20 cellular contexts compared by ENCODE assay signal in the genomic region with DNA sequence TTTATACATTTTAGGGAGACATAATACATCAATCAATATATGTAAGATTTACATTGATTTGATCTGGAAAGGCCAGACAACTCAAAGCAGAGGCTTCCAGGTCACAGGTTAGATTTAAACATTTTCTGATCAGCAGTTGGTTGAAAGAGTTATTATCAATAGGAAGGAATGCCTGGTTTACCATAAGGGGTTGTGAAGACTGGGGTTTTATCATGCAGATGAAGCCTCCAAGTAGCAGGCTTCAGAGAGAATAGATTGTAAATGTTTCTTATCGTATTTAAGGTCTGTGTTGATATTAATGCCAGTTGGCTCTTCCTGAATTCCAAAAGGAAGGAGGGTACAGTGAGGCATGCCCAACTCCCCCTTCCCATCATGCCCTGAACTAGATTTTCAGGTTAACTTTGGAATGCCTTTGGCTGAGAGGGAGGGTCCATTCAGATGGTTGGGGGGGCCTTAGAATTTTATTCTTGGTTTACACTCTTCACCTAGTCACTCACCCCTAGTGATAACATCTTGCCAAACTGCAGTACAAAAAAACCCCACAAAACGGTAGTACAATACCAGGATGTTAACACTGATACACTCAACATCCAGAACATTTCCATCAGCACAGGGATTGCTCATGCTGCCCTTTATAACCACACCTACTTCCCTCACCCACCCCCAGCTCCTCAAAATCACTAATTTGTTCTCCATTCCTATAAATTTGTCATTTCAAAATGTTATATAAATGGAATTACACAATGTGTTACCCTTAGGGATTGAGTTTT.
DNase-seq lines count a peak whose midpoint lies in the region; ATAC-seq and TF ChIP-seq lines count a peak whose summit lies in the region.
"Had no signal": no experiment of that assay in that cellular context is flagged by ENCODE, and none has a peak within 500 bp of the region (broad histone marks: within the 10 kb centered on the region; RNA-seq: fewer than 3 reads in every experiment).

No MANE protein-coding gene starts in this region.

- H3K9me3 ChIP-seq in H9 (ENCODE audit: control insufficient read depth, low read depth, low read length), result no peaks in the 10 kb centered on the region
- no peaks in the 10 kb centered on the region for H3K9me3 ChIP-seq in CD8-positive, alpha-beta memory T cell (ENCODE audit: low read length)
- H3K9me3 ChIP-seq in CD4-positive, alpha-beta memory T cell (ENCODE audit: control insufficient read depth in 1 of 2, low read length in 2 of 2), result no peaks in the 10 kb centered on the region

- H2AFZ ChIP-seq in H9 (ENCODE audit: low read length), result no peak overlapping the region

- POLR2A ChIA-PET in WTC11 (lab: Charles Lee), result no interaction called here
- POLR2A ChIA-PET in CD8-positive, alpha-beta memory T cell (lab: Charles Lee), result no interaction called here
- POLR2A ChIA-PET in CD4-positive, alpha-beta memory T cell (lab: Charles Lee; ENCODE audit: partially characterized antibody), result no interaction called here

- no peak for TF ChIP-seq CTCF in H9 (conservative IDR thresholded peaks at IDR 0.05)
- no peak for TF ChIP-seq CTCF in WTC11 (IDR thresholded peaks at IDR 0.05)
- TF ChIP-seq CTCF in foreskin keratinocyte (conservative IDR thresholded peaks at IDR 0.05), result no peak

- H3K4me1 ChIP-seq in H9 (ENCODE audit: insufficient read depth, low read length) (no peaks in the 10 kb centered on the region; the same call in 1 of the 2 replicates), foreskin keratinocyte (no peaks in the 10 kb centered on the region)
- H3K4me1 ChIP-seq in CD8-positive, alpha-beta memory T cell (ENCODE audit: insufficient read depth, low read length), result no peaks in the 10 kb centered on the region
- H3K4me1 ChIP-seq in CD4-positive, alpha-beta memory T cell (ENCODE audit: insufficient read depth, low read length), result peaks cover 2% of the 10 kb centered on the region

- no peak overlapping the region for H2BK12ac ChIP-seq in H9 (ENCODE audit: insufficient read length, low read depth, low read length)

- H2AK5ac ChIP-seq in H9 (ENCODE audit: insufficient read length, low read length), result no peak overlapping the region

- H3K23ac ChIP-seq in H9 (ENCODE audit: insufficient read length, low read depth, low read length), result no peak overlapping the region

- no peaks in the 10 kb centered on the region for H3K27me3 Mint-ChIP-seq in H9 (ENCODE audit: low read depth)
- H3K27me3 Mint-ChIP-seq in WTC11 (ENCODE audit: low read depth), result no peaks in the 10 kb centered on the region
- H3K27me3 Mint-ChIP-seq in CD8-positive, alpha-beta memory T cell, result peaks cover 14 to 20% of the 10 kb centered on the region in 2 donors
- peaks cover under 1 to 4% of the 10 kb centered on the region in 2 donors for H3K27me3 Mint-ChIP-seq in CD4-positive, alpha-beta memory T cell
- H3K27me3 Mint-ChIP-seq: activated CD4-positive, alpha-beta memory T cell treated with anti-CD3 and anti-CD28 coated beads, Interleukin-2, amount 10 ng/mL, durations not matched to agents 7 days and 5 days had no signal

- no peak overlapping the region for H2BK120ac ChIP-seq in H9 (ENCODE audit: low read depth, low read length, poor library complexity, severe bottlenecking)

- H3K9ac ChIP-seq in H9 (ENCODE audit: extremely low read depth, insufficient read length, low read length), result no peak overlapping the region

- no peak overlapping the region for H3K4ac ChIP-seq in H9 (ENCODE audit: low read depth, low read length)

- peak; percentile 52 for ATAC-seq in WTC11
- ATAC-seq in foreskin keratinocyte, result peak; percentile 29
- ATAC-seq in HG03571 (IDR thresholded peaks at IDR 0.05; ENCODE audit: unreplicated experiment), result no peak

- H3K9me3 Mint-ChIP-seq in H9 (peaks cover 4 to 10% of the 10 kb centered on the region in 2 experiments; a peak in 4 of 5 replicates), WTC11 (peaks cover 6% of the 10 kb centered on the region; the same call in 1 of the 2 replicates)
- no peaks in the 10 kb centered on the region for H3K9me3 Mint-ChIP-seq in CD8-positive, alpha-beta memory T cell
- peaks cover 0 to 2% (median 0%) of the 10 kb centered on the region in 8 donors for H3K9me3 Mint-ChIP-seq in CD4-positive, alpha-beta memory T cell
- H3K9me3 Mint-ChIP-seq: activated CD4-positive, alpha-beta memory T cell treated with anti-CD3 and anti-CD28 coated beads, Interleukin-2, amount 10 ng/mL, durations not matched to agents 7 days and 5 days; central memory CD8-positive, alpha-beta T cell; immature natural killer cell had no signal

- DNase-seq in AG08396 (ENCODE audit: low spot score), result peak; percentile 11
- no peak for DNase-seq in H9
- DNase-seq in WTC11 (ENCODE audit: low spot score), result no peak
- no peak for DNase-seq in foreskin keratinocyte
- no peak for DNase-seq in CD8-positive, alpha-beta memory T cell
- DNase-seq in CD4-positive, alpha-beta memory T cell, result no peak
- no peak for DNase-seq in NCI-H2029 treated with DMSO at 0.1 percent for 48 hours (lab: John Stamatoyannopoulos, UW)
- DNase-seq: activated CD4-positive, alpha-beta memory T cell treated with anti-CD3 and anti-CD28 coated beads, Interleukin-2, amount 10 ng/mL, durations not matched to agents 7 days and 5 days; activated gamma-delta T cell treated with Interleukin-2 at 50 U/mL for 16 hours; GDM1; immature natural killer cell; NCI-H1417; NCI-H510A treated with DMSO at 0.1 percent for 48 hours; retina; RPMI8226; stimulated activated CD4-positive, alpha-beta T cell treated with anti-CD3 and anti-CD28 coated beads, Interleukin-4, amount 100 ng/mL, for 4 hours; stimulated activated naive CD4-positive, alpha-beta T cell treated with Interleukin-2 at 50 U/mL for 16 hours had no signal

- no peaks in the 10 kb centered on the region for H3K36me3 ChIP-seq in CD8-positive, alpha-beta memory T cell (ENCODE audit: insufficient read depth, low read length)
- no peaks in the 10 kb centered on the region for H3K36me3 ChIP-seq in CD4-positive, alpha-beta memory T cell (ENCODE audit: insufficient read depth, low read length)

- no peak overlapping the region for H3K27ac ChIP-seq in H9 (ENCODE audit: insufficient read length, low read depth, low read length)
- no peak overlapping the region for H3K27ac ChIP-seq in foreskin keratinocyte
- no peak overlapping the region for H3K27ac ChIP-seq in CD8-positive, alpha-beta memory T cell (ENCODE audit: low read depth, low read length)
- H3K27ac ChIP-seq in CD4-positive, alpha-beta memory T cell (ENCODE audit: low read depth, low read length), result no peak overlapping the region

- H3K27ac Mint-ChIP-seq in H9 (peak overlapping the region in 2 of 3 experiments; percentile 19 to 70; a peak in 4 of 7 replicates), WTC11 (peak overlapping the region; percentile 39; the same call in 1 of the 2 replicates)
- H3K27ac Mint-ChIP-seq in CD8-positive, alpha-beta memory T cell, result no peak overlapping the region
- no peak overlapping the region for H3K27ac Mint-ChIP-seq in CD4-positive, alpha-beta memory T cell
- H3K27ac Mint-ChIP-seq: activated CD4-positive, alpha-beta memory T cell treated with anti-CD3 and anti-CD28 coated beads, Interleukin-2, amount 10 ng/mL, durations not matched to agents 7 days and 5 days; B cell; immature natural killer cell had no signal

- H3K23me2 ChIP-seq in H9 (ENCODE audit: insufficient read length, low read depth, low read length, poor library complexity, severe bottlenecking), result no peaks in the 10 kb centered on the region

- H4K8ac ChIP-seq in H9 (replicated peaks; ENCODE audit: insufficient read length, low read depth, low read length), result no peak overlapping the region

- H3K27me3 ChIP-seq in H9 (ENCODE audit: insufficient read depth, low read length) (no peaks in the 10 kb centered on the region), foreskin keratinocyte (no peaks in the 10 kb centered on the region)
- no peaks in the 10 kb centered on the region for H3K27me3 ChIP-seq in CD8-positive, alpha-beta memory T cell (ENCODE audit: insufficient read depth, low read length, poor library complexity, severe bottlenecking)
- H3K27me3 ChIP-seq in CD4-positive, alpha-beta memory T cell (ENCODE audit: insufficient read depth, low read length), result no peaks in the 10 kb centered on the region

- intact Hi-C loops in CD4-positive, alpha-beta memory T cell (cut with micrococcal nuclease), result loop anchor here (10.0 kb wide), 1 partner anchor 676 kb away; no protein-coding TSS in a partner anchor

- no peak overlapping the region for H3K14ac ChIP-seq in H9 (ENCODE audit: insufficient read depth, low read length)

- H2BK15ac ChIP-seq in H9 (ENCODE audit: low read depth, low read length), result no peak overlapping the region

- no peaks in the 10 kb centered on the region for H3K79me2 ChIP-seq in H9 (ENCODE audit: insufficient read depth, low read length)

- H3K4me1 Mint-ChIP-seq in H9 (peaks cover 12 to 14% of the 10 kb centered on the region in 2 experiments), WTC11 (peaks cover 20% of the 10 kb centered on the region)
- peaks cover 0 to 2% (median 0%) of the 10 kb centered on the region in 3 donors for H3K4me1 Mint-ChIP-seq in CD8-positive, alpha-beta memory T cell
- peaks cover 0 to 1% (median 0%) of the 10 kb centered on the region in 4 donors for H3K4me1 Mint-ChIP-seq in CD4-positive, alpha-beta memory T cell
- H3K4me1 Mint-ChIP-seq: activated CD4-positive, alpha-beta memory T cell treated with anti-CD3 and anti-CD28 coated beads, Interleukin-2, amount 10 ng/mL, durations not matched to agents 7 days and 5 days; B cell; central memory CD8-positive, alpha-beta T cell; immature natural killer cell had no signal

- no peak overlapping the region for H2BK5ac ChIP-seq in H9 (ENCODE audit: insufficient read length, low read length)

- no peak overlapping the region for H4K5ac ChIP-seq in H9 (ENCODE audit: insufficient read length, low read depth, low read length)

- no peak overlapping the region for H3K56ac ChIP-seq in H9 (ENCODE audit: insufficient read length, low read depth, low read length)

- no peaks in the 10 kb centered on the region for H3K79me1 ChIP-seq in H9 (ENCODE audit: insufficient read depth, low read depth, low read length, poor library complexity, severe bottlenecking)

- WGBS in H9 (ENCODE audit: extremely low coverage, insufficient read length, low lambda C conversion rate), result no CpG with 5 or more reads among the region's 2 CpGs

- H3K18ac ChIP-seq in H9 (ENCODE audit: insufficient read length, low read depth, low read length), result no peak overlapping the region

- H2BK20ac ChIP-seq in H9 (ENCODE audit: low read depth, low read length, poor library complexity, severe bottlenecking), result no peak overlapping the region

- no peak overlapping the region for H4K91ac ChIP-seq in H9 (ENCODE audit: insufficient read length, low read depth, low read length)

- CTCF ChIA-PET in WTC11 (lab: Charles Lee), result interaction anchor here (1.2 kb wide), 1 partner anchor 34 kb away, joined by 3 read pairs; no protein-coding TSS in a partner anchor
- CTCF ChIA-PET in CD8-positive, alpha-beta memory T cell (lab: Charles Lee), result no interaction called here
- CTCF ChIA-PET in CD4-positive, alpha-beta memory T cell (lab: Charles Lee; ENCODE audit: partially characterized antibody), result no interaction called here

- peaks cover 0 to 5% (median 5%) of the 10 kb centered on the region in 3 experiments; a peak in 4 of 7 replicates for H3K36me3 Mint-ChIP-seq in H9 (ENCODE audit: insufficient read depth in 1 of 3, low read depth in 3 of 3)
- H3K36me3 Mint-ChIP-seq in WTC11, result peaks cover 2% of the 10 kb centered on the region; the same call in 1 of the 2 replicates
- no peaks in the 10 kb centered on the region for H3K36me3 Mint-ChIP-seq in CD8-positive, alpha-beta memory T cell
- no peaks in the 10 kb centered on the region for H3K36me3 Mint-ChIP-seq in CD4-positive, alpha-beta memory T cell
- H3K36me3 Mint-ChIP-seq: immature natural killer cell had no signal

- no peaks in the 10 kb centered on the region for H4K20me1 ChIP-seq in H9 (ENCODE audit: control insufficient read depth, insufficient read depth, insufficient read length)

- no peak overlapping the region for H3K4me3 ChIP-seq in CD8-positive, alpha-beta memory T cell (ENCODE audit: low read length)
- H3K4me3 ChIP-seq in CD4-positive, alpha-beta memory T cell (ENCODE audit: low read length in 2 of 2), result no peak overlapping the region

- H3K4me3 Mint-ChIP-seq in H9 (no peak overlapping the region), WTC11 (no peak overlapping the region)
- H3K4me3 Mint-ChIP-seq in CD8-positive, alpha-beta memory T cell, result no peak overlapping the region
- no peak overlapping the region for H3K4me3 Mint-ChIP-seq in CD4-positive, alpha-beta memory T cell
- H3K4me3 Mint-ChIP-seq: activated CD4-positive, alpha-beta memory T cell treated with anti-CD3 and anti-CD28 coated beads, Interleukin-2, amount 10 ng/mL, durations not matched to agents 7 days and 5 days; B cell; central memory CD8-positive, alpha-beta T cell; immature natural killer cell had no signal

- H3K4me2 ChIP-seq in H9 (ENCODE audit: insufficient read depth, insufficient read length, low read length), result no peak overlapping the region

- H3T11ph ChIP-seq in H9 (ENCODE audit: low read length), result no peak overlapping the region

Comparison
In these comparisons a context has a peak if more than half of its experiments do, and no peak if none do; other contexts are left out.
1. H3K27ac Mint-ChIP-seq: peak in H9 (2 of 3) and WTC11 (single experiment); none in CD8-positive, alpha-beta memory T cell (0 of 8) and CD4-positive, alpha-beta memory T cell (0 of 7).